In the genomic region with DNA sequence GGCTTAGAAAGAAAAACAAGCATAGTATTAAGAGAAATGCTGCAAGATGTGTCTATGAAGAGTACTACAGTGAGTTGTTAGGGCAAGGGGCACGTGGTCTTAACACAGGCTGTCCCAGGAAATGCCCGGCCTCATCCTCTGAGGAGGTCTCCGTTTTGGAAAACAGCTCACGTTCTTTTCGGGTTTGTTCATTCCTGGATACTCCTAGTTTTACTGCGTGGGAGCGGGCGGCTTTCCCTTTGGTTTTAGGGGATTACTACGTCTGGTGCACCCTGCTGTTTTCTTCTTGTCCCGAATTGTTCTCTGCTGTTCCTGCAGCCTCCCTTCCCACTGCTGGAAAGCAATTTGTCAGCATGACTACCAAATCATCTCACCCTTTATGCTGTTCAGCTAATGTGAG, we compare ENCODE assay signal across 27 cellular contexts. TPM values are rescaled to one million over a fixed set of nuclear protein-coding genes. Genes with fewer than 3 reads are reported as not detected.
DNase-seq lines count a peak whose midpoint lies in the region; ATAC-seq and TF ChIP-seq lines count a peak whose summit lies in the region.
"Had no signal": no experiment of that assay in that cellular context is flagged by ENCODE, and none has a peak within 500 bp of the region (broad histone marks: within the 10 kb centered on the region; RNA-seq: fewer than 3 reads in every experiment).

No MANE protein-coding gene starts in this region.

- H3K9me3 Mint-ChIP-seq in endothelial cell (ENCODE audit: unreplicated experiment) = no peaks in the 10 kb centered on the region
- H3K9me3 Mint-ChIP-seq: CD8-positive, alpha-beta T cell; HFFc6; T-helper 1 cell treated with Interleukin-12 subunit alpha and Interleukin-12 subunit beta and Interleukin-4 antibody, amounts not matched to agents 30 μg/mL and 1 μg/mL, for 36 hours had no signal

- H3K36me3 ChIP-seq in HEK293 (ENCODE audit: control insufficient read depth in 2 of 2, insufficient read depth in 1 of 2, low read length in 2 of 2) (no peaks in the 10 kb centered on the region), smooth muscle cell (ENCODE audit: low read depth) (no peaks in the 10 kb centered on the region)
- H3K36me3 ChIP-seq: cardiac muscle cell, gastrocnemius medialis, prostate gland, thyroid gland had no signal

- no peak for ATAC-seq in GM21619 (IDR thresholded peaks at IDR 0.05; ENCODE audit: unreplicated experiment)
- ATAC-seq: CD8-positive, alpha-beta T cell; gastrocnemius medialis; left cardiac atrium; PC-3; stimulated activated naive CD8-positive, alpha-beta T cell treated with anti-CD3 and anti-CD28 coated beads, Interleukin-15, Interleukin-2, amounts not matched to agents 100 U/mL and 50 U/mL, for 24 hours had no signal

- H3K4me3 ChIP-seq in HEK293 (ENCODE audit: low read depth, low read length) = no peak overlapping the region
- H3K4me3 ChIP-seq in choroid plexus epithelial cell (ENCODE audit: low read depth, low read length) = no peak overlapping the region
- H3K4me3 ChIP-seq in smooth muscle cell = no peak overlapping the region
- H3K4me3 ChIP-seq: cardiac muscle cell, gastrocnemius medialis, prostate gland, skin epidermis, thyroid gland had no signal

- POLR2A ChIA-PET in HEK293 (lab: Yijun Ruan, JAX) = no interaction called here

- H3K79me2 ChIP-seq in smooth muscle cell (ENCODE audit: low read depth) = no peaks in the 10 kb centered on the region

- H3K4me1 ChIP-seq in HEK293 (ENCODE audit: control insufficient read depth, insufficient read depth, low read length) (no peaks in the 10 kb centered on the region; the same call in 1 of the 2 replicates), smooth muscle cell (ENCODE audit: low read depth) (peaks cover 12% of the 10 kb centered on the region)
- H3K4me1 ChIP-seq: gastrocnemius medialis, prostate gland, thyroid gland had no signal

- no peaks in the 10 kb centered on the region for H3K36me3 Mint-ChIP-seq in endothelial cell (ENCODE audit: low read depth, unreplicated experiment)
- H3K36me3 Mint-ChIP-seq: CD8-positive, alpha-beta T cell had no signal

- TF ChIP-seq CTCF in HEK293 (tag by site-specific recombination; IDR thresholded peaks at IDR 0.05) (no peak), choroid plexus epithelial cell (conservative IDR thresholded peaks at IDR 0.05; ENCODE audit: low read depth, low read length) (no peak), smooth muscle cell (IDR thresholded peaks at IDR 0.05; ENCODE audit: borderline replicate concordance, insufficient read depth, poor library complexity, severe bottlenecking) (no peak), endothelial cell (IDR thresholded peaks at IDR 0.05; ENCODE audit: unreplicated experiment) (no peak)

- DNase-seq in choroid plexus epithelial cell (ENCODE audit: low read depth) (peak; percentile 15), left kidney (ENCODE audit: low read depth, low spot score) (peak; percentile 19), smooth muscle cell (lab: John Stamatoyannopoulos, UW; ENCODE audit: unreplicated experiment) (no peak), endothelial cell (ENCODE audit: low spot score) (no peak), UCSD-AML1 (lab: John Stamatoyannopoulos, UW; ENCODE audit: unreplicated experiment) (no peak)
- DNase-seq: activated effector memory CD4-positive, alpha-beta T cell treated with anti-CD3 and anti-CD28 coated beads, Interleukin-2, amount 50 U/mL, for 16 hours; CD8-positive, alpha-beta T cell; DMS153; erythroblast; gastrocnemius medialis; HFFc6; left cardiac atrium; MM.1S; NCI-H1694; PC-3; stimulated activated CD4-positive, alpha-beta T cell treated with anti-CD3 and anti-CD28 coated beads, Interleukin-2, amount 100 ng/mL, for 48 hours; stimulated activated naive CD8-positive, alpha-beta T cell treated with anti-CD3 and anti-CD28 coated beads, Interleukin-15, Interleukin-2, amounts not matched to agents 100 U/mL and 50 U/mL, for 24 hours; thyroid gland had no signal

- no peak overlapping the region for H3K9ac ChIP-seq in smooth muscle cell (ENCODE audit: low read depth)

- H2AFZ ChIP-seq in smooth muscle cell (ENCODE audit: low read depth) = peak overlapping the region; percentile 75

- H3K27ac ChIP-seq in HEK293 (ENCODE audit: extremely low read depth, low read depth, low read length) (no peak overlapping the region), smooth muscle cell (ENCODE audit: low read depth) (no peak overlapping the region)
- H3K27ac ChIP-seq: cardiac muscle cell, gastrocnemius medialis, HL-60, prostate gland, skin epidermis, thyroid gland had no signal

- no peaks in the 10 kb centered on the region for H3K4me1 Mint-ChIP-seq in endothelial cell (ENCODE audit: unreplicated experiment)

- H3K4me2 ChIP-seq in smooth muscle cell = peak overlapping the region; percentile 74

- H4K20me1 ChIP-seq in smooth muscle cell (ENCODE audit: low read depth) = no peaks in the 10 kb centered on the region

- no peaks in the 10 kb centered on the region for H3K9me3 ChIP-seq in HEK293 (ENCODE audit: control insufficient read depth, insufficient read depth, low read depth, low read length)
- H3K9me3 ChIP-seq in smooth muscle cell (replicated peaks; ENCODE audit: low read depth) = no peaks in the 10 kb centered on the region
- H3K9me3 ChIP-seq: gastrocnemius medialis, prostate gland, thyroid gland had no signal

- H3K27me3 Mint-ChIP-seq in endothelial cell (ENCODE audit: unreplicated experiment) = no peaks in the 10 kb centered on the region

- H3K4me3 Mint-ChIP-seq in endothelial cell (ENCODE audit: unreplicated experiment) = no peak overlapping the region
- H3K4me3 Mint-ChIP-seq: CD8-positive, alpha-beta T cell; HFFc6; nephron; T-helper 1 cell treated with Interleukin-12 subunit alpha and Interleukin-12 subunit beta and Interleukin-4 antibody, amounts not matched to agents 30 μg/mL and 1 μg/mL, for 36 hours had no signal

- peaks cover 12% of the 10 kb centered on the region for H3K27me3 ChIP-seq in smooth muscle cell (ENCODE audit: low read depth)
- H3K27me3 ChIP-seq: thyroid gland had no signal

- H3F3A ChIP-seq in smooth muscle cell (ENCODE audit: low read depth) = peaks cover 6% of the 10 kb centered on the region

- CTCF ChIA-PET in HEK293 (lab: Yijun Ruan, JAX) = no interaction called here

- 4% methylated on average over 10 of the region's 10 CpGs for WGBS in smooth muscle cell (ENCODE audit: low lambda C conversion rate)

- H3K27ac Mint-ChIP-seq in endothelial cell (ENCODE audit: unreplicated experiment) = no peak overlapping the region
- H3K27ac Mint-ChIP-seq: CD8-positive, alpha-beta T cell; HFFc6; nephron; T-helper 1 cell treated with Interleukin-12 subunit alpha and Interleukin-12 subunit beta and Interleukin-4 antibody, amounts not matched to agents 30 μg/mL and 1 μg/mL, for 36 hours had no signal

TF ChIP-seq in HEK293, 187 proteins besides CTCF, POLR2A, EP300 and RAD21:
- TF ChIP-seq ZNF202 (tag by site-specific recombination; IDR thresholded peaks at IDR 0.05; ENCODE audit: borderline replicate concordance) (no peak), ZNF335 (tag by site-specific recombination; conservative IDR thresholded peaks at IDR 0.05) (peak; percentile 76), ZNF248 (tag by site-specific recombination; IDR thresholded peaks at IDR 0.05) (no peak), ZNF341 (tag by site-specific recombination; IDR thresholded peaks at IDR 0.05; ENCODE audit: low read depth) (peak; percentile 95), ZNF792 (tag by site-specific recombination; IDR thresholded peaks at IDR 0.05) (no peak), ZIC2 (tag by site-specific recombination; IDR thresholded peaks at IDR 0.05) (0 out of 2 replicates have a peak, but pooled peaks have one; percentile 29), WT1 (tag by site-specific recombination; IDR thresholded peaks at IDR 0.05) (no peak), ZFHX2 (tag by site-specific recombination; conservative IDR thresholded peaks at IDR 0.05) (0 out of 2 replicates have a peak, but pooled peaks have one; percentile 8)
- TF ChIP-seq, protein P1, sequence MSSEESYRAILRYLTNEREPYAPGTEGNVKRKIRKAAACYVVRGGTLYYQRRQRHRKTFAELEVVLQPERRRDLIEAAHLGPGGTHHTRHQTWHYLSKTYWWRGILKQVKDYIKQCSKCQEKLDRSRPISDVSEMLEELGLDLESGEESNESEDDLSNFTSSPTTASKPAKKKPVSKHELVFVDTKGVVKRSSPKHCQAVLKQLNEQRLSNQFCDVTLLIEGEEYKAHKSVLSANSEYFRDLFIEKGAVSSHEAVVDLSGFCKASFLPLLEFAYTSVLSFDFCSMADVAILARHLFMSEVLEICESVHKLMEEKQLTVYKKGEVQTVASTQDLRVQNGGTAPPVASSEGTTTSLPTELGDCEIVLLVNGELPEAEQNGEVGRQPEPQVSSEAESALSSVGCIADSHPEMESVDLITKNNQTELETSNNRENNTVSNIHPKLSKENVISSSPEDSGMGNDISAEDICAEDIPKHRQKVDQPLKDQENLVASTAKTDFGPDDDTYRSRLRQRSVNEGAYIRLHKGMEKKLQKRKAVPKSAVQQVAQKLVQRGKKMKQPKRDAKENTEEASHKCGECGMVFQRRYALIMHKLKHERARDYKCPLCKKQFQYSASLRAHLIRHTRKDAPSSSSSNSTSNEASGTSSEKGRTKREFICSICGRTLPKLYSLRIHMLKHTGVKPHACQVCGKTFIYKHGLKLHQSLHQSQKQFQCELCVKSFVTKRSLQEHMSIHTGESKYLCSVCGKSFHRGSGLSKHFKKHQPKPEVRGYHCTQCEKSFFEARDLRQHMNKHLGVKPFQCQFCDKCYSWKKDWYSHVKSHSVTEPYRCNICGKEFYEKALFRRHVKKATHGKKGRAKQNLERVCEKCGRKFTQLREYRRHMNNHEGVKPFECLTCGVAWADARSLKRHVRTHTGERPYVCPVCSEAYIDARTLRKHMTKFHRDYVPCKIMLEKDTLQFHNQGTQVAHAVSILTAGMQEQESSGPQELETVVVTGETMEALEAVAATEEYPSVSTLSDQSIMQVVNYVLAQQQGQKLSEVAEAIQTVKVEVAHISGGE (tag by site-specific recombination; conservative IDR thresholded peaks at IDR 0.05; ENCODE audit: low read depth) = 0 out of 2 replicates have a peak, but pooled peaks have one; percentile 24

RNA-seq across cellular contexts. Expression of gene RAB6D, which starts 55.5 kb away (rescaled TPM):
- total RNA-seq in smooth muscle cell (not detected in 2 replicates), endothelial cell (ENCODE audit: unreplicated experiment) (0.59 TPM)
- 0.18 and 0.39 TPM in 2 replicates for polyA plus RNA-seq in smooth muscle cell
- total RNA-seq: cardiac muscle cell; CD8-positive, alpha-beta T cell; dermis microvascular lymphatic vessel endothelial cell; gastrocnemius medialis; PC-3; thyroid gland had no signal

RNA-seq across cellular contexts. Expression of gene TUBA3D, which starts 56.5 kb away (rescaled TPM):
- total RNA-seq in smooth muscle cell = not detected in 2 replicates
- polyA plus RNA-seq in smooth muscle cell = 0.14 TPM in 1 of 2 replicates, not detected in the other
- not detected for total RNA-seq in endothelial cell (ENCODE audit: unreplicated experiment)
- total RNA-seq: cardiac muscle cell; CD8-positive, alpha-beta T cell; dermis microvascular lymphatic vessel endothelial cell; HFFc6; PC-3 had no signal

Comparison
In these comparisons a context has a peak if more than half of its experiments do, and no peak if none do; other contexts are left out.
1. DNase-seq: peak in choroid plexus epithelial cell (single experiment) and left kidney (single experiment); none in smooth muscle cell (single experiment), endothelial cell (single experiment) and UCSD-AML1 (single experiment).